In the genomic region with DNA sequence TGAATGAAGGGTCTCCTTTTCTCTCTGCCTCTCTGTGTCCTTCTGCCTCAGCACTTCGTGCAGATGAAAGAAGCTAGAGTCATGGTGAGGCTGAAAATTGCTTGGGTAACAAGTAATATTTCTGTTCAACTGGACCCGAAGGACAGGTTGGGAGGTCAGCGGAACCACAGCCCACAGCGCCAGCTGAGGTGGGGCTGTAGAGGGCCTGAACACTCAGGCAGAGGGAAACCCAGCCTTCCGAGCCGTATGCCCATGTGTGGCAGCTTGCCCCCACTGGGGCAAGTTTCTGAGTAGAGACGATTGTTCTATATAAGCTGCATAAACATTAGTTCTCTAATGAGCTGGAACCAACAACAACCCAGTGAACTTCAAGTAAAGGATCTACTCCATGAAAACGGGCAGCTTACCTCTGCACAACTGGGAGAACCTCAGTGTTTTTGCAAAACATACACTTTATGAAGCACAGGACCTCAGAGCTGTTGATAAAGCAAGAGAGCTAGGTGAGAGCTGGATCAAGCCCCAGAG, we compare ENCODE assay signal across 16 cellular contexts. TPM values are rescaled to one million over a fixed set of nuclear protein-coding genes. Genes with fewer than 3 reads are reported as not detected.
A peak's percentile ranks its signal among the peaks of the same experiment; 100 is the strongest.
DNase-seq lines count a peak whose midpoint lies in the region; ATAC-seq and TF ChIP-seq lines count a peak whose summit lies in the region.
"Had no signal": no experiment of that assay in that cellular context is flagged by ENCODE, and none has a peak within 500 bp of the region (broad histone marks: within the 10 kb centered on the region; RNA-seq: fewer than 3 reads in every experiment).

No MANE protein-coding gene starts in this region.

- no peak for ATAC-seq in GM19351 (IDR thresholded peaks at IDR 0.05; ENCODE audit: unreplicated experiment)

- intact Hi-C loops in esophagus squamous epithelium (cut with DNase I) = no loop called here
- intact Hi-C loops in thyroid gland (cut with DNase I) = no loop called here

- H3K4me3 ChIP-seq in esophagus squamous epithelium (no peak overlapping the region), thyroid gland (replicated peaks in 1 of 3) (no peak overlapping the region)
- H3K4me3 ChIP-seq: GM23248 had no signal

- H3K4me1 ChIP-seq in esophagus squamous epithelium (peaks cover 8 to 70% (median 39%) of the 10 kb centered on the region in 3 donors), thyroid gland (peaks cover 27 to 55% of the 10 kb centered on the region in 2 donors)

- 66% methylated on average over 5 to 6 of the region's 8 CpGs for WGBS in esophagus squamous epithelium, 2 donors
- 26 to 66% methylated on average over 7 to 8 of the region's 8 CpGs for WGBS in thyroid gland, 2 donors

- DNase-seq in esophagus squamous epithelium (lab: John Stamatoyannopoulos, UW) (no peak), neural crest cell (ENCODE audit: low read depth, low spot score) (no peak), thyroid gland (peak; percentile 84 to 85), NCI-H524 (lab: John Stamatoyannopoulos, UW) (no peak), GM20000 (ENCODE audit: low spot score) (no peak)
- DNase-seq: C1 segment of cervical spinal cord; DMS153; GM23248; KBM-7; NCI-H1048; NCI-H1694; NCI-H2107; NCI-H226; NK-92 treated with Interleukin-12 subunit alpha and Interleukin-12 subunit beta, amount 100 ng/mL, for 24 hours had no signal

- no peak; the same call in 1 of the 2 replicates for TF ChIP-seq RAD21 in Ishikawa (IDR thresholded peaks at IDR 0.05; ENCODE audit: low read depth)

- no peak for TF ChIP-seq POLR2A in esophagus squamous epithelium (IDR thresholded peaks at IDR 0.05)
- no peak for TF ChIP-seq POLR2A in thyroid gland (IDR thresholded peaks at IDR 0.05)

- TF ChIP-seq CTCF in esophagus squamous epithelium (IDR thresholded peaks at IDR 0.05) (no peak), neural crest cell (conservative IDR thresholded peaks at IDR 0.05) (no peak), thyroid gland (IDR thresholded peaks at IDR 0.05) (peak in 1 of 6 experiments; percentile 8), GM20000 (IDR thresholded peaks at IDR 0.05; ENCODE audit: extremely low read depth, missing control alignments) (no peak)

- H3K4me3 Mint-ChIP-seq in neural crest cell = no peak overlapping the region

- peaks cover 49% of the 10 kb centered on the region for H3K4me1 Mint-ChIP-seq in neural crest cell

- H3K36me3 ChIP-seq in esophagus squamous epithelium (no peaks in the 10 kb centered on the region), thyroid gland (no peaks in the 10 kb centered on the region)

- TF ChIP-seq EP300 in Ishikawa (IDR thresholded peaks at IDR 0.05; ENCODE audit: borderline replicate concordance) = no peak

- peaks cover 3% of the 10 kb centered on the region for H3K9me3 Mint-ChIP-seq in neural crest cell

- H3K27me3 Mint-ChIP-seq in neural crest cell (ENCODE audit: low read depth) = no peaks in the 10 kb centered on the region

- H3K27ac ChIP-seq in esophagus squamous epithelium = peak overlapping the region in 3 of 4 donors; percentile 6 to 60 (median 17)
- H3K27ac ChIP-seq in thyroid gland = peak overlapping the region; percentile 68 to 85 (median 82)
- H3K27ac ChIP-seq: GM23248 had no signal

- H3K36me3 Mint-ChIP-seq in neural crest cell (ENCODE audit: low read depth) = peaks cover 5% of the 10 kb centered on the region

- peak overlapping the region; percentile 4 for H3K27ac Mint-ChIP-seq in neural crest cell (ENCODE audit: unreplicated experiment)

- peaks cover 0 to 3% (median 0%) of the 10 kb centered on the region in 4 donors for H3K27me3 ChIP-seq in esophagus squamous epithelium
- no peaks in the 10 kb centered on the region for H3K27me3 ChIP-seq in thyroid gland

- H3K9me3 ChIP-seq in esophagus squamous epithelium (peaks cover 0 to 8% (median 0%) of the 10 kb centered on the region in 3 donors), thyroid gland (no peaks in the 10 kb centered on the region)

TF ChIP-seq in Ishikawa, 13 proteins besides CTCF, POLR2A, EP300 and RAD21:
- TF ChIP-seq NFIC (IDR thresholded peaks at IDR 0.05) (peak; percentile 58), FOXM1 (IDR thresholded peaks at IDR 0.05; ENCODE audit: borderline replicate concordance, low read depth) (no peak), TCF12 (IDR thresholded peaks at IDR 0.05; ENCODE audit: low read depth) (no peak), YY1 (IDR thresholded peaks at IDR 0.05; ENCODE audit: low read depth) (no peak), REST (IDR thresholded peaks at IDR 0.05; ENCODE audit: low read depth) (no peak), TAF1 (IDR thresholded peaks at IDR 0.05; ENCODE audit: low read depth) (no peak)
- TF ChIP-seq, protein P1, sequence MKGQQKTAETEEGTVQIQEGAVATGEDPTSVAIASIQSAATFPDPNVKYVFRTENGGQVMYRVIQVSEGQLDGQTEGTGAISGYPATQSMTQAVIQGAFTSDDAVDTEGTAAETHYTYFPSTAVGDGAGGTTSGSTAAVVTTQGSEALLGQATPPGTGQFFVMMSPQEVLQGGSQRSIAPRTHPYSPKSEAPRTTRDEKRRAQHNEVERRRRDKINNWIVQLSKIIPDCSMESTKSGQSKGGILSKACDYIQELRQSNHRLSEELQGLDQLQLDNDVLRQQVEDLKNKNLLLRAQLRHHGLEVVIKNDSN (IDR thresholded peaks at IDR 0.05) = no peak

RNA-seq across cellular contexts. Expression of gene TNS3, which starts 58.4 kb away (rescaled TPM):
- total RNA-seq in esophagus squamous epithelium (10 to 100 TPM in 2 of 4 donors, 1 to 10 TPM in 2; 6.6 to 16.0 (median 9.6) TPM), neural crest cell (25.0 and 26.4 TPM in 2 replicates), thyroid gland (10 to 100 TPM; 65.8 to 93.0 (median 80.7) TPM)

Comparison
In these comparisons a context has a peak if more than half of its experiments do, and no peak if none do; other contexts are left out.
1. DNase-seq: peak in thyroid gland (2 of 2); none in esophagus squamous epithelium (single experiment), neural crest cell (single experiment), NCI-H524 (0 of 2) and GM20000 (single experiment).